ENCODE assay signal across 8 cellular contexts in the genomic region with DNA sequence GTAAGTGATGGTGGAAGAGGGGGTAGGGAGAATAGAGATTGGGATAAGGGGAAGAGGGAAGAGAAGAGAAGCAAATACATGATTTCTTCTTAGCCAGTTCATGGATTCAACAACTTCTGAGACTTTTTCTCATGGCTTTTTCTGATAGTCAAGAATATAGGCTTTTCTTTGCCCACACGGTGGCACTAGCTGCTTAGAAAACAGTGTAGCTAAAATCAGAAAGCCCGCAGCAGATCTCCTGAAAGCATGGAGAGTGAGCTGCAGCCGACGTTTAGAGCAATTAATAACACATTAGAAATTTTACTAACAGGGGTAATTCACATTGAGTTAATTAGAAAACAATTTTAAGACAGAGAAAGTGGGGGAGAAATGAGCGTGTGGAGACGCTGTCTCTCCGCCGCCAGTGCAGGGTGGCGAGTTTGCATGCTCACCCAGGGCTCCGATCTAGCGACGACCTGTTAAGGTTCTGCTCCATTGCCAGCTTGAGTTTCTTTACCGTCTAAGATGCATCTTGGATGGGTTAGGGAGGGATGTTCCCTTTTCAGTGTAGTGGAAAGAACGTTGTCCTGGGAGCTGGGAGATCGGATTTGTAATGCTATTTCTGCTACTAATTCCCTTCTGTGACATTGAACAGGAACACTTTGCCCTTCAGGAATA. TPM values are rescaled to one million over a fixed set of nuclear protein-coding genes. Genes with fewer than 3 reads are reported as not detected.
DNase-seq lines count a peak whose midpoint lies in the region; ATAC-seq and TF ChIP-seq lines count a peak whose summit lies in the region.

No MANE protein-coding gene starts in this region.

- H3K36me3 ChIP-seq in upper lobe of left lung, result no peaks in the 10 kb centered on the region

- no peak overlapping the region for H3K27ac ChIP-seq in upper lobe of left lung

- peaks cover 12% of the 10 kb centered on the region for H3K4me1 Mint-ChIP-seq in activated T-cell treated with anti-CD3 and anti-CD28 coated beads, Interleukin-2, amount 50 U/mL, for 4 hours (ENCODE audit: low read depth)
- H3K4me1 Mint-ChIP-seq in nephron, result peaks cover 17% of the 10 kb centered on the region

- DNase-seq in A172 (ENCODE audit: low spot score), result peak; percentile 45
- peak; percentile 45 for DNase-seq in GM10266 (ENCODE audit: extremely low spot score)
- peak; percentile 10 for DNase-seq in NCI-H748 treated with DMSO at 0.1 percent for 48 hours (lab: John Stamatoyannopoulos, UW)
- peak; percentile 13 for DNase-seq in activated T-cell treated with anti-CD3 and anti-CD28 coated beads, Interleukin-2, amount 50 U/mL, for 4 hours
- DNase-seq in fibroblast of pulmonary artery (ENCODE audit: low read depth), result peak; percentile 74
- DNase-seq in upper lobe of left lung, result peak in 1 of 2 donors; percentile 35

- H3K27ac Mint-ChIP-seq in nephron, result peak overlapping the region in 2 of 3 experiments; percentile 2 to 40

- H3K4me3 ChIP-seq in fibroblast of pulmonary artery (replicated peaks; ENCODE audit: low read depth, low read length) (peak overlapping the region; percentile 35), upper lobe of left lung (peak overlapping the region in 3 of 4 donors; percentile 16 to 32 (median 24))

- peaks cover 0 to 5% (median 0%) of the 10 kb centered on the region in 4 donors for H3K4me1 ChIP-seq in upper lobe of left lung

- H3K27me3 Mint-ChIP-seq in activated T-cell treated with anti-CD3 and anti-CD28 coated beads, Interleukin-2, amount 50 U/mL, for 4 hours (ENCODE audit: low read depth), result peaks cover 23% of the 10 kb centered on the region
- peaks cover 11% of the 10 kb centered on the region for H3K27me3 Mint-ChIP-seq in nephron (ENCODE audit: low read depth)

- H3K4me3 Mint-ChIP-seq in activated T-cell treated with anti-CD3 and anti-CD28 coated beads, Interleukin-2, amount 50 U/mL, for 4 hours, result peak overlapping the region; percentile 69
- peak overlapping the region; percentile 74 to 82 (median 79) for H3K4me3 Mint-ChIP-seq in nephron

- 7 to 10% methylated on average over 15 of the region's 15 CpGs for WGBS in upper lobe of left lung, 2 donors

- peak; percentile 60 for TF ChIP-seq CTCF in GM10266 (IDR thresholded peaks at IDR 0.05; ENCODE audit: control insufficient read depth, insufficient read depth, low read depth, missing control alignments)
- TF ChIP-seq CTCF in fibroblast of pulmonary artery (IDR thresholded peaks at IDR 0.05; ENCODE audit: low read length, missing control alignments), result peak; percentile 70
- peak; percentile 86 to 89 (median 88) for TF ChIP-seq CTCF in nephron (IDR thresholded peaks at IDR 0.05; ENCODE audit: unreplicated experiment in 3 of 3)
- TF ChIP-seq CTCF in upper lobe of left lung (IDR thresholded peaks at IDR 0.05), result peak; percentile 11 to 58 (median 47)

- ATAC-seq in HG03280 (IDR thresholded peaks at IDR 0.05; ENCODE audit: unreplicated experiment), result peak; percentile 63
- ATAC-seq in activated T-cell treated with anti-CD3 and anti-CD28 coated beads, Interleukin-2, amount 50 U/mL, for 4 hours, result peak; percentile 37 to 54
- ATAC-seq in upper lobe of left lung (ENCODE audit: low FRiP score in 2 of 2), result peak in 1 of 2 donors; percentile 77

- no peaks in the 10 kb centered on the region for H3K9me3 ChIP-seq in upper lobe of left lung

- TF ChIP-seq EP300 in upper lobe of left lung (IDR thresholded peaks at IDR 0.05), result no peak

- no peaks in the 10 kb centered on the region for H3K27me3 ChIP-seq in upper lobe of left lung

- peaks cover 4% of the 10 kb centered on the region for H3K9me3 Mint-ChIP-seq in activated T-cell treated with anti-CD3 and anti-CD28 coated beads, Interleukin-2, amount 50 U/mL, for 4 hours
- peaks cover 6% of the 10 kb centered on the region for H3K9me3 Mint-ChIP-seq in nephron

- H3K36me3 Mint-ChIP-seq in activated T-cell treated with anti-CD3 and anti-CD28 coated beads, Interleukin-2, amount 50 U/mL, for 4 hours (ENCODE audit: insufficient read depth), result no peaks in the 10 kb centered on the region
- no peaks in the 10 kb centered on the region for H3K36me3 Mint-ChIP-seq in nephron (ENCODE audit: low read depth)

- TF ChIP-seq POLR2A in upper lobe of left lung (IDR thresholded peaks at IDR 0.05), result no peak

RNA-seq across cellular contexts. Expression of gene RAG1, which starts 3.3 kb away (rescaled TPM):
- total RNA-seq in A172 (2014; rRNA removed; shearing (Covaris generic)), result 0.14 and 0.34 TPM in 2 replicates
- under 1 TPM; 0.08 to 0.38 (median 0.13) TPM for total RNA-seq in activated T-cell treated with anti-CD3 and anti-CD28 coated beads, Interleukin-2, amount 50 U/mL, for 4 hours
- 1 to 10 TPM in 3 of 6 donors, under 1 TPM in 3; 0.44 to 2.1 (median 1.1) TPM for total RNA-seq in upper lobe of left lung

RNA-seq across cellular contexts. Expression of gene IFTAP, which starts 29.8 kb away (rescaled TPM):
- 67.2 and 79.2 TPM in 2 replicates for total RNA-seq in A172 (2014; rRNA removed; shearing (Covaris generic))
- total RNA-seq in activated T-cell treated with anti-CD3 and anti-CD28 coated beads, Interleukin-2, amount 50 U/mL, for 4 hours, result 1 to 10 TPM; 1.7 to 4.7 (median 2.8) TPM
- total RNA-seq in upper lobe of left lung, result 10 to 100 TPM in 4 of 6 donors, 1 to 10 TPM in 2; 8.7 to 38.5 (median 20.0) TPM

RNA-seq across cellular contexts. Expression of gene RAG2, which starts 33.5 kb away (rescaled TPM):
- total RNA-seq in A172 (2014; rRNA removed; shearing (Covaris generic)), result not detected in 2 replicates
- not detected for total RNA-seq in activated T-cell treated with anti-CD3 and anti-CD28 coated beads, Interleukin-2, amount 50 U/mL, for 4 hours
- total RNA-seq in upper lobe of left lung, result not detected

RNA-seq across cellular contexts. Expression of gene TRAF6, which starts 54.4 kb away (rescaled TPM):
- 6.9 and 7.7 TPM in 2 replicates for total RNA-seq in A172 (2014; rRNA removed; shearing (Covaris generic))
- total RNA-seq in activated T-cell treated with anti-CD3 and anti-CD28 coated beads, Interleukin-2, amount 50 U/mL, for 4 hours, result 10 to 100 TPM in 2 of 3 donors, 1 to 10 TPM in 1; 8.3 to 12.1 (median 10.5) TPM
- total RNA-seq in upper lobe of left lung, result 10 to 100 TPM in 5 of 6 donors, 1 to 10 TPM in 1; 7.4 to 17.5 (median 13.7) TPM
